In the genomic region with DNA sequence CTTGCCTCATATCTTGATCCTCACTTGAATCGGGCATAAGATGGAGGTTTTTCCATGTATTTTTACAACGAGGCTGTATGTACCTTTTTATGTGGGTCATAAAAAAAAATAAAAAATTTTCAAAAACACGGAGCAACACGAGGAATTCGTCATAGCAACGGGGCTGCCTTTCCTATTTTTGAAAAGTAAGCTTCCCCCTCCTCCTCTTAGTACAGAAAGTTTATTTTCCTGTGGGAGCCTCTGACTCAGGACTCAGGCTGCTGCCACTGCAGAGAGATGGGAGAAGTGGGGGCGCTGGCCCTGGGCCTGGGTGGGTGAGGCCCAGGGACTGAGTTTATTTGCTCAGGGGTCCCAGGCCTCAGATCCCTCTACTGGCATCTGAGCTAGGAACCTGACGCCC, we compare ENCODE assay signal across 27 cellular contexts. TPM values are rescaled to one million over a fixed set of nuclear protein-coding genes. Genes with fewer than 3 reads are reported as not detected.
DNase-seq lines count a peak whose midpoint lies in the region; ATAC-seq and TF ChIP-seq lines count a peak whose summit lies in the region.
"Had no signal": no experiment of that assay in that cellular context is flagged by ENCODE, and none has a peak within 500 bp of the region (broad histone marks: within the 10 kb centered on the region; RNA-seq: fewer than 3 reads in every experiment).

No MANE protein-coding gene starts in this region.

- TF ChIP-seq CTCF in AG10803 (conservative IDR thresholded peaks at IDR 0.05; ENCODE audit: low read length) = no peak

- H3K4me3 Mint-ChIP-seq in effector memory CD8-positive, alpha-beta T cell = no peak overlapping the region
- no peak overlapping the region for H3K4me3 Mint-ChIP-seq in activated CD4-positive, alpha-beta memory T cell treated with anti-CD3 and anti-CD28 coated beads, Interleukin-2, amount 10 ng/mL, durations not matched to agents 7 days and 5 days
- H3K4me3 Mint-ChIP-seq: CD4-positive, CD25-positive, alpha-beta regulatory T cell; immature natural killer cell; stimulated activated effector memory CD8-positive, alpha-beta T cell treated with anti-CD3 and anti-CD28 coated beads, Interleukin-12 subunit alpha, Interleukin-12 subunit beta, amount 100 ng/mL, for 72 hours; T-cell had no signal

- H3K9me3 ChIP-seq in adipocyte (ENCODE audit: control insufficient read depth, low read length) = peaks cover 6% of the 10 kb centered on the region
- H3K9me3 ChIP-seq: adrenal gland, right lobe of liver had no signal

- H3K27ac Mint-ChIP-seq in effector memory CD8-positive, alpha-beta T cell = no peak overlapping the region
- no peak overlapping the region for H3K27ac Mint-ChIP-seq in activated CD4-positive, alpha-beta memory T cell treated with anti-CD3 and anti-CD28 coated beads, Interleukin-2, amount 10 ng/mL, durations not matched to agents 7 days and 5 days
- H3K27ac Mint-ChIP-seq: CD4-positive, CD25-positive, alpha-beta regulatory T cell; stimulated activated effector memory CD8-positive, alpha-beta T cell treated with anti-CD3 and anti-CD28 coated beads, Interleukin-12 subunit alpha, Interleukin-12 subunit beta, amount 100 ng/mL, for 72 hours; T-cell had no signal

- H3K4me3 ChIP-seq in AG10803 (ENCODE audit: low read length) (no peak overlapping the region), adipocyte (ENCODE audit: low read length) (no peak overlapping the region)
- H3K4me3 ChIP-seq: adrenal gland, heart left ventricle, lung, right lobe of liver had no signal

- no peaks in the 10 kb centered on the region for H3K9me3 Mint-ChIP-seq in effector memory CD8-positive, alpha-beta T cell
- no peaks in the 10 kb centered on the region for H3K9me3 Mint-ChIP-seq in activated CD4-positive, alpha-beta memory T cell treated with anti-CD3 and anti-CD28 coated beads, Interleukin-2, amount 10 ng/mL, durations not matched to agents 7 days and 5 days
- H3K9me3 Mint-ChIP-seq: immature natural killer cell; stimulated activated effector memory CD8-positive, alpha-beta T cell treated with anti-CD3 and anti-CD28 coated beads, Interleukin-12 subunit alpha, Interleukin-12 subunit beta, amount 100 ng/mL, for 72 hours had no signal

- no peak for ATAC-seq in GM18505 (IDR thresholded peaks at IDR 0.05; ENCODE audit: unreplicated experiment)
- ATAC-seq in activated CD4-positive, CD25-positive, alpha-beta regulatory T cell treated with anti-CD3 and anti-CD28 coated beads, Interleukin-2, amount 50 U/mL, for 24 hours = no peak
- ATAC-seq in effector memory CD8-positive, alpha-beta T cell (replicated peaks) = no peak
- ATAC-seq: right lobe of liver, T-cell had no signal

- peaks cover 0 to 19% of the 10 kb centered on the region in 2 donors for H3K27me3 Mint-ChIP-seq in effector memory CD8-positive, alpha-beta T cell
- H3K27me3 Mint-ChIP-seq in activated CD4-positive, alpha-beta memory T cell treated with anti-CD3 and anti-CD28 coated beads, Interleukin-2, amount 10 ng/mL, durations not matched to agents 7 days and 5 days = peaks cover 10% of the 10 kb centered on the region

- H3K36me3 Mint-ChIP-seq in effector memory CD8-positive, alpha-beta T cell (ENCODE audit: insufficient read depth) = no peaks in the 10 kb centered on the region
- H3K36me3 Mint-ChIP-seq in activated CD4-positive, alpha-beta memory T cell treated with anti-CD3 and anti-CD28 coated beads, Interleukin-2, amount 10 ng/mL, durations not matched to agents 7 days and 5 days (ENCODE audit: low read depth) = no peaks in the 10 kb centered on the region
- H3K36me3 Mint-ChIP-seq: CD4-positive, CD25-positive, alpha-beta regulatory T cell; stimulated activated effector memory CD8-positive, alpha-beta T cell treated with anti-CD3 and anti-CD28 coated beads, Interleukin-12 subunit alpha, Interleukin-12 subunit beta, amount 100 ng/mL, for 72 hours; T-cell had no signal

- H3K4me1 Mint-ChIP-seq in effector memory CD8-positive, alpha-beta T cell (ENCODE audit: low read depth in 2 of 2) = peaks cover 0 to 5% of the 10 kb centered on the region in 2 donors
- peaks cover 4% of the 10 kb centered on the region for H3K4me1 Mint-ChIP-seq in activated CD4-positive, alpha-beta memory T cell treated with anti-CD3 and anti-CD28 coated beads, Interleukin-2, amount 10 ng/mL, durations not matched to agents 7 days and 5 days
- H3K4me1 Mint-ChIP-seq: stimulated activated effector memory CD8-positive, alpha-beta T cell treated with anti-CD3 and anti-CD28 coated beads, Interleukin-12 subunit alpha, Interleukin-12 subunit beta, amount 100 ng/mL, for 72 hours; T-cell had no signal

- CTCF ChIA-PET in activated CD4-positive, alpha-beta memory T cell treated with anti-CD3 and anti-CD28 coated beads, Interleukin-2, amount 10 ng/mL, durations not matched to agents 7 days and 5 days (lab: Charles Lee) = interaction anchor here (0.8 kb wide), 1 partner anchor 159 kb away, joined by 3 read pairs; no protein-coding TSS in a partner anchor

- POLR2A ChIA-PET in activated CD4-positive, alpha-beta memory T cell treated with anti-CD3 and anti-CD28 coated beads, Interleukin-2, amount 10 ng/mL, durations not matched to agents 7 days and 5 days (lab: Charles Lee) = no interaction called here

- no peak for TF ChIP-seq POLR2A in GM18505 (IDR thresholded peaks at IDR 0.05; ENCODE audit: borderline replicate concordance, extremely low read depth, insufficient read depth, insufficient read length)

- no peak overlapping the region for H3K9ac ChIP-seq in adipocyte (ENCODE audit: low read length)

- H3K4me1 ChIP-seq in adipocyte (ENCODE audit: control insufficient read depth, insufficient read depth, low read length) = peaks cover 7% of the 10 kb centered on the region
- H3K4me1 ChIP-seq: adrenal gland, right lobe of liver had no signal

- H3K27me3 ChIP-seq in adipocyte (replicated peaks; ENCODE audit: control insufficient read depth, insufficient read depth, low read length) = no peaks in the 10 kb centered on the region
- H3K27me3 ChIP-seq: adrenal gland, heart left ventricle, right lobe of liver had no signal

- no peaks in the 10 kb centered on the region for H3K36me3 ChIP-seq in adipocyte (ENCODE audit: control insufficient read depth, insufficient read depth, low read length, severe bottlenecking)
- H3K36me3 ChIP-seq: adrenal gland, heart left ventricle, right lobe of liver had no signal

- DNase-seq in AG10803 (ENCODE audit: low read depth) = peak; percentile 11
- DNase-seq in adipocyte (ENCODE audit: low read depth) = peak; percentile 66
- peak; percentile 57 for DNase-seq in fibroblast of peridontal ligament (ENCODE audit: extremely low read depth)
- DNase-seq in putamen (ENCODE audit: low spot score) = peak; percentile 55
- DNase-seq in effector memory CD8-positive, alpha-beta T cell = no peak
- DNase-seq in activated CD4-positive, alpha-beta memory T cell treated with anti-CD3 and anti-CD28 coated beads, Interleukin-2, amount 10 ng/mL, durations not matched to agents 7 days and 5 days = no peak
- DNase-seq: activated CD4-positive, alpha-beta T cell treated with anti-CD3 and anti-CD28 coated beads, Interleukin-2, amount 50 U/mL, for 1 hour; activated CD8-positive, alpha-beta memory T cell treated with anti-CD3 and anti-CD28 coated beads, Interleukin-2, amount 50 U/mL, for 4 hours; activated effector memory CD4-positive, alpha-beta T cell treated with Interleukin-2 at 50 U/mL for 16 hours; adrenal gland; CD4-positive, CD25-positive, alpha-beta regulatory T cell; central memory CD4-positive, alpha-beta T cell; DMS153; GOT3; heart left ventricle; immature natural killer cell; MV-4-11; NCI-H1694 treated with DMSO at 0.1 percent for 48 hours; NCI-H82; OCI-M1; right lobe of liver; SIG-M5; T-cell had no signal

RNA-seq across cellular contexts. Expression of a gene that starts 10.1 kb away (rescaled TPM):
- not detected for total RNA-seq in activated CD4-positive, alpha-beta memory T cell treated with anti-CD3 and anti-CD28 coated beads, Interleukin-2, amount 10 ng/mL, durations not matched to agents 7 days and 5 days

Comparison
In these comparisons a context has a peak if more than half of its experiments do, and no peak if none do; other contexts are left out.
1. DNase-seq: peak in AG10803 (single experiment), adipocyte (single experiment), fibroblast of peridontal ligament (single experiment) and putamen (single experiment); none in effector memory CD8-positive, alpha-beta T cell (0 of 3) and activated CD4-positive, alpha-beta memory T cell treated with anti-CD3 and anti-CD28 coated beads, Interleukin-2, amount 10 ng/mL, durations not matched to agents 7 days and 5 days (single experiment).